Comparison of ENCODE assay signal across 27 cellular contexts in the genomic region with DNA sequence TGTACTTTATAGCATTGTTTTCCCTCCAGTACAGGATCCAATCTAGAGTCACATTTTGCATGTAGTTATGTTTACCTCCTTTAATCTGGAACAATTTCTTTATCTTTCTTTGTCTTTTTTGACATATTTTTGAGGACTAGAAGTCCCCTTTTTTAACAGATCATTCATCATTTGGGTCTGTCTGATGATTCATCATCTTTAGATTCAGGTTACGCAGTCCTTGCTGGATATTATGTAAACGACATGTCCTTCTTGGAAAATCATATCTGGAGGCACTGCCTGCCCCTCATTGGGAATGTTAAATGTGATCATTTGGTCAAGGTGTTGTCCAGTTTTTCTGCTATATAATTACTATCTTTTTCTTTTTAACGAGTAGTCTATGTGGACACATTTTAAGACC. TPM values are rescaled to one million over a fixed set of nuclear protein-coding genes. Genes with fewer than 3 reads are reported as not detected.
DNase-seq lines count a peak whose midpoint lies in the region; ATAC-seq, FAIRE-seq and TF ChIP-seq lines count a peak whose summit lies in the region.
"Had no signal": no experiment of that assay in that cellular context is flagged by ENCODE, and none has a peak within 500 bp of the region (broad histone marks: within the 10 kb centered on the region; RNA-seq: fewer than 3 reads in every experiment).

No MANE protein-coding gene starts in this region.

- H3K4me1 ChIP-seq in keratinocyte (ENCODE audit: control insufficient read depth, extremely low read depth, insufficient read depth, low read length) (peaks cover 16% of the 10 kb centered on the region), hepatocyte (ENCODE audit: insufficient read depth) (no peaks in the 10 kb centered on the region)

- H2AFZ ChIP-seq in keratinocyte (ENCODE audit: control insufficient read depth, low read length) (no peak overlapping the region), hepatocyte (no peak overlapping the region)

- H3K4me2 ChIP-seq in keratinocyte (ENCODE audit: control insufficient read depth, extremely low read depth, insufficient read depth, low read depth, low read length) (peak overlapping the region; percentile 29), hepatocyte (no peak overlapping the region)

- H3K36me3 ChIP-seq in bronchial epithelial cell (ENCODE audit: control insufficient read depth, insufficient read depth, low read length) (no peaks in the 10 kb centered on the region), keratinocyte (ENCODE audit: control insufficient read depth in 2 of 2, extremely low read depth in 1 of 2, insufficient read depth in 2 of 2, low read length in 2 of 2) (no peaks in the 10 kb centered on the region), hepatocyte (replicated peaks; ENCODE audit: insufficient read depth, low read depth) (no peaks in the 10 kb centered on the region)

- DNase-seq in EL (peak; percentile 47), RCC 7860 (ENCODE audit: low spot score) (no peak), bronchial epithelial cell (ENCODE audit: low read depth) (peak; percentile 78), keratinocyte (ENCODE audit: low read depth, low spot score) (no peak), hepatocyte (ENCODE audit: low spot score) (no peak), activated gamma-delta T cell (lab: John Stamatoyannopoulos, UW) (no peak)
- no peak for DNase-seq in effector CD8-positive, alpha-beta T cell (lab: John Stamatoyannopoulos, UW)
- DNase-seq: activated naive CD8-positive, alpha-beta T cell treated with anti-CD3 and anti-CD28 coated beads, Interleukin-2, amount 10 ng/mL, durations not matched to agents 7 days and 5 days; DMS 273 treated with DMSO at 0.1 percent for 48 hours; foreskin melanocyte; islet precursor cell; mucosa of descending colon; NCI-H1105; NCI-H2107; NCI-H524; stimulated activated CD4-positive, alpha-beta T cell treated with anti-CD3 and anti-CD28 coated beads, Interleukin-1b, Interleukin-23, amount 100 ng/mL, for 48 hours; T1000; testis had no signal

- H3K9me2 ChIP-seq in hepatocyte (replicated peaks; ENCODE audit: insufficient read depth), result no peaks in the 10 kb centered on the region

- no peak for ATAC-seq in HG02840 (IDR thresholded peaks at IDR 0.05; ENCODE audit: low FRiP score, unreplicated experiment)
- ATAC-seq: activated T-helper 17 cell treated with anti-CD3 and anti-CD28 coated beads, Interleukin-2, amount 50 U/mL, for 72 hours; HCT116; mucosa of descending colon; WTC11 had no signal

- no peaks in the 10 kb centered on the region for H3K9me1 ChIP-seq in keratinocyte (ENCODE audit: control insufficient read depth, extremely low read depth, insufficient read depth, low read length)

- dilution Hi-C loops in keratinocyte (cut with MboI; ENCODE audit: extremely low pct_ligation_motif_present, low sequenced_read_pairs), result no loop called here

- H3K9me3 ChIP-seq in keratinocyte (ENCODE audit: control insufficient read depth, low read depth, low read length), result no peaks in the 10 kb centered on the region
- H3K9me3 ChIP-seq in hepatocyte (ENCODE audit: low read depth), result no peaks in the 10 kb centered on the region
- H3K9me3 ChIP-seq: mucosa of descending colon, testis had no signal

- H3K27ac ChIP-seq in keratinocyte (ENCODE audit: control insufficient read depth, insufficient read depth, low read length) (peak overlapping the region; percentile 88), hepatocyte (no peak overlapping the region)
- H3K27ac ChIP-seq: testis had no signal

- 83% methylated on average over 3 of the region's 3 CpGs for WGBS in hepatocyte (ENCODE audit: low lambda C conversion rate, missing lambda C conversion rate)

- H3K79me2 ChIP-seq in keratinocyte (ENCODE audit: control insufficient read depth, insufficient read depth, low read length) (no peaks in the 10 kb centered on the region), hepatocyte (no peaks in the 10 kb centered on the region)

- H4K20me1 ChIP-seq in keratinocyte (ENCODE audit: control insufficient read depth, extremely low read depth, insufficient read depth, low read length) (no peaks in the 10 kb centered on the region), hepatocyte (ENCODE audit: insufficient read depth, poor library complexity, severe bottlenecking) (no peaks in the 10 kb centered on the region)

- H3K27me3 ChIP-seq in bronchial epithelial cell (ENCODE audit: control insufficient read depth, insufficient read depth, low read length) (no peaks in the 10 kb centered on the region), keratinocyte (ENCODE audit: control insufficient read depth, extremely low read depth, insufficient read depth, low read length) (no peaks in the 10 kb centered on the region), hepatocyte (no peaks in the 10 kb centered on the region)
- H3K27me3 ChIP-seq: testis had no signal

- peak overlapping the region; percentile 45 for H3K9ac ChIP-seq in keratinocyte (ENCODE audit: control insufficient read depth, extremely low read depth, insufficient read depth, low read length)

- TF ChIP-seq CTCF in bronchial epithelial cell (IDR thresholded peaks at IDR 0.05; ENCODE audit: insufficient read depth, low read length, severe bottlenecking), result no peak
- no peak for TF ChIP-seq CTCF in keratinocyte (optimal IDR thresholded peaks at IDR 0.05 in 1 of 3, IDR thresholded peaks at IDR 0.05 in 1 of 3, conservative IDR thresholded peaks at IDR 0.05 in 1 of 3; ENCODE audit: extremely low read depth in 1 of 3, insufficient read depth in 2 of 3, low read length in 3 of 3)
- TF ChIP-seq CTCF in hepatocyte (IDR thresholded peaks at IDR 0.05; ENCODE audit: poor library complexity), result no peak

- FAIRE-seq in RCC 7860 (lab: Jason Lieb, UNC) (peak; percentile 2), bronchial epithelial cell (lab: Jason Lieb, UNC) (no peak), keratinocyte (lab: Jason Lieb, UNC) (peak; percentile 75)
- FAIRE-seq: endometrium, G401.6 had no signal

- H3K4me3 ChIP-seq in bronchial epithelial cell (ENCODE audit: low read depth, low read length), result no peak overlapping the region
- no peak overlapping the region for H3K4me3 ChIP-seq in keratinocyte (ENCODE audit: control insufficient read depth in 2 of 3, extremely low read depth in 1 of 3, insufficient read depth in 2 of 3, low read depth in 1 of 3, low read length in 3 of 3)
- H3K4me3 ChIP-seq in hepatocyte, result no peak overlapping the region
- H3K4me3 ChIP-seq: mucosa of descending colon, testis had no signal

RNA-seq across cellular contexts. Expression of gene TGM4, which starts 18.3 kb away (rescaled TPM):
- total RNA-seq in bronchial epithelial cell (under 0.01 TPM in 2 replicates), hepatocyte (0.43 TPM in 1 of 2 replicates, not detected in the other)
- polyA plus RNA-seq in keratinocyte (1.3 to 2.2 TPM (median 1.3 TPM) in 3 replicates), hepatocyte (0.78 TPM in 1 of 2 replicates, not detected in the other)
- 0.20 TPM for polyA plus RNA-seq in keratinocyte (2011; ENCODE audit: low read depth)
- 1.4 and 2.0 TPM in 2 replicates for polyA plus RNA-seq in keratinocyte (2011; cell fraction: cytosol; rRNA removed)
- polyA plus RNA-seq in keratinocyte (2011; cell fraction: nucleus; rRNA removed), result 1.6 TPM in 2 replicates
- polyA plus RNA-seq in keratinocyte (2012; ENCODE audit: low replicate concordance), result 0.58 and 1.2 TPM in 2 replicates
- polyA minus RNA-seq in keratinocyte, result 1.4 to 3.1 TPM (median 1.4 TPM) in 3 replicates
- 0.96 TPM for polyA minus RNA-seq in keratinocyte (2011; cell fraction: cytosol; rRNA and poly(A)+ RNA removed)
- 1.3 and 2.5 TPM in 2 replicates for polyA minus RNA-seq in keratinocyte (2011; cell fraction: nucleus; rRNA and poly(A)+ RNA removed)
- total RNA-seq: activated naive CD8-positive, alpha-beta T cell treated with anti-CD3 and anti-CD28 coated beads, Interleukin-2, amount 10 ng/mL, durations not matched to agents 7 days and 5 days; activated T-helper 17 cell treated with anti-CD3 and anti-CD28 coated beads, Interleukin-2, amount 50 U/mL, for 72 hours; mucosa of descending colon; neural crest cell; progenitor cell of endocrine pancreas; skeletal muscle tissue; WTC11 had no signal

RNA-seq across cellular contexts. Expression of gene TMEM42, which starts 31.0 kb away (rescaled TPM):
- 17.1 and 25.7 TPM in 2 replicates for total RNA-seq in bronchial epithelial cell
- 15.0 to 25.2 TPM (median 19.5 TPM) in 3 replicates for polyA plus RNA-seq in keratinocyte
- polyA plus RNA-seq in keratinocyte (2011; ENCODE audit: low read depth), result 6.0 TPM
- polyA plus RNA-seq in keratinocyte (2011; cell fraction: cytosol; rRNA removed), result 18.5 and 19.1 TPM in 2 replicates
- 21.3 and 22.2 TPM in 2 replicates for polyA plus RNA-seq in keratinocyte (2011; cell fraction: nucleus; rRNA removed)
- polyA plus RNA-seq in keratinocyte (2012; ENCODE audit: low replicate concordance), result 11.5 and 19.4 TPM in 2 replicates
- 5.4 to 11.3 TPM (median 7.2 TPM) in 3 replicates for polyA minus RNA-seq in keratinocyte
- polyA minus RNA-seq in keratinocyte (2011; cell fraction: cytosol; rRNA and poly(A)+ RNA removed), result 16.7 TPM
- 3.8 and 4.3 TPM in 2 replicates for polyA minus RNA-seq in keratinocyte (2011; cell fraction: nucleus; rRNA and poly(A)+ RNA removed)
- total RNA-seq in hepatocyte, result 14.7 and 16.9 TPM in 2 replicates
- polyA plus RNA-seq in hepatocyte, result 16.7 and 22.2 TPM in 2 replicates

Comparison
In these comparisons a context has a peak if more than half of its experiments do, and no peak if none do; other contexts are left out.
1. DNase-seq: peak in EL (single experiment) and bronchial epithelial cell (single experiment); none in RCC 7860 (single experiment), keratinocyte (single experiment), hepatocyte (single experiment), effector CD8-positive, alpha-beta T cell (single experiment) and activated gamma-delta T cell (single experiment).